16 cellular contexts compared by ENCODE assay signal in the genomic region with DNA sequence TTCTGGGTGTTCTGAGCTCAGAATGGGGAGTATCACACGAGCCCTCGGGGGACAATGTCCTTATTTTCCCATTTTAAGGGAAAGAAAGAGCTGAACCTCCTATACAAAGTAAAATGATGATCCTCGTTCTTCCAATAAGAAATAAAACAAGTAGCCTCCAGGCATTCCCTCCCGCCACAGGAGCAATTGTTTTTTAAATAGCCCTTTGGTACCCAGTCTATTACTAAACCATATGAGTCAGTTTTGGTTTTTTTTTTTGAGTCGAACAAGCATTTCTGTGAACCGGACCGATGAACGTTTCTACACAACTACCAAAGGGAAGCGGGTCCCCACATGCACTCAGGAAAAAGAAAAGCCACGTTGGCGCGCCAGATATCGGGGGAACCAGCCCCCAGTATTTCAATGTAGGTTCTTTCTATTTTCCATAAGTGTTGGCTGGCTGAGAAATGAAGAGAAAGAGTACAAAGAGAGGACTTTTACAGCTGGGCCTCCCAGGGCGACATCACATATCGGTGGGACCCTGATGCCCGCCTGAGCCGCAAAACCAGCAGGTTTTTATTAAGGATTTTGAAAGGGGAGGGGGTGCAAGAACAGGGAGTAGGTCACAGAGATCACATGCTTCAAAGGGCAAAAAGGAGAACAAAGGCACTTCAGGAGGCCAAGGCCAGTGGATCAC. TPM values are rescaled to one million over a fixed set of nuclear protein-coding genes. Genes with fewer than 3 reads are reported as not detected.
"Had no signal": no experiment of that assay in that cellular context is flagged by ENCODE, and none has a peak within 500 bp of the region (broad histone marks: within the 10 kb centered on the region; RNA-seq: fewer than 3 reads in every experiment).

No MANE protein-coding gene starts in this region.

- H3K27ac Mint-ChIP-seq: activated CD4-positive, alpha-beta memory T cell treated with anti-CD3 and anti-CD28 coated beads, Interleukin-2, amount 10 ng/mL, durations not matched to agents 7 days and 5 days; activated naive CD8-positive, alpha-beta T cell treated with anti-CD3 and anti-CD28 coated beads, Interleukin-2, amount 10 ng/mL, durations not matched to agents 7 days and 5 days; activated T-cell treated with anti-CD3 and anti-CD28 coated beads, Interleukin-2, amount 50 U/mL, for 72 hours; stimulated activated effector memory CD8-positive, alpha-beta T cell treated with anti-CD3 and anti-CD28 coated beads, Interleukin-12 subunit alpha, Interleukin-12 subunit beta, amount 100 ng/mL, for 72 hours; T-helper 1 cell treated with Interleukin-12 subunit alpha and Interleukin-12 subunit beta and Interleukin-4 antibody, amounts not matched to agents 30 μg/mL and 1 μg/mL, for 36 hours had no signal

- ATAC-seq: activated T-cell treated with anti-CD3 and anti-CD28 coated beads, Interleukin-2, amount 50 U/mL, for 72 hours; heart right ventricle; stimulated activated effector memory CD8-positive, alpha-beta T cell treated with anti-CD3 and anti-CD28 coated beads, Interleukin-12 subunit alpha, Interleukin-12 subunit beta, amount 100 ng/mL, for 72 hours had no signal

- H3K36me3 Mint-ChIP-seq: activated naive CD8-positive, alpha-beta T cell treated with anti-CD3 and anti-CD28 coated beads, Interleukin-2, amount 10 ng/mL, durations not matched to agents 7 days and 5 days; stimulated activated effector memory CD8-positive, alpha-beta T cell treated with anti-CD3 and anti-CD28 coated beads, Interleukin-12 subunit alpha, Interleukin-12 subunit beta, amount 100 ng/mL, for 72 hours had no signal

- H3K27me3 ChIP-seq: ascending aorta, heart right ventricle, right atrium auricular region, tibial nerve had no signal

- DNase-seq: activated CD4-positive, alpha-beta memory T cell treated with anti-CD3 and anti-CD28 coated beads, Interleukin-2, amount 10 ng/mL, durations not matched to agents 7 days and 5 days; activated CD4-positive, alpha-beta T cell treated with anti-CD3 and anti-CD28 coated beads for 1 hour; activated gamma-delta T cell treated with Interleukin-2 at 50 U/mL for 16 hours; activated naive CD8-positive, alpha-beta T cell treated with anti-CD3 and anti-CD28 coated beads, Interleukin-2, amount 10 ng/mL, durations not matched to agents 7 days and 5 days; activated T-cell treated with anti-CD3 and anti-CD28 coated beads, Interleukin-2, amount 50 U/mL, for 72 hours; foreskin melanocyte; heart right ventricle; islet precursor cell; left ventricle myocardium inferior; posterior cingulate gyrus had no signal

- H3K9me3 ChIP-seq: ascending aorta, heart right ventricle, left ventricle myocardium inferior, right atrium auricular region, tibial nerve had no signal

- H3K4me3 ChIP-seq: ascending aorta, heart right ventricle, left ventricle myocardium inferior, right atrium auricular region, smooth muscle cell, tibial nerve had no signal

- H3K36me3 ChIP-seq: ascending aorta, heart right ventricle, left ventricle myocardium inferior, right atrium auricular region, tibial nerve had no signal

- H3K4me3 Mint-ChIP-seq: activated CD4-positive, alpha-beta memory T cell treated with anti-CD3 and anti-CD28 coated beads, Interleukin-2, amount 10 ng/mL, durations not matched to agents 7 days and 5 days; activated naive CD8-positive, alpha-beta T cell treated with anti-CD3 and anti-CD28 coated beads, Interleukin-2, amount 10 ng/mL, durations not matched to agents 7 days and 5 days; activated T-cell treated with anti-CD3 and anti-CD28 coated beads, Interleukin-2, amount 50 U/mL, for 72 hours; stimulated activated effector memory CD8-positive, alpha-beta T cell treated with anti-CD3 and anti-CD28 coated beads, Interleukin-12 subunit alpha, Interleukin-12 subunit beta, amount 100 ng/mL, for 72 hours; T-helper 1 cell treated with Interleukin-12 subunit alpha and Interleukin-12 subunit beta and Interleukin-4 antibody, amounts not matched to agents 30 μg/mL and 1 μg/mL, for 36 hours had no signal

- H3K27ac ChIP-seq: ascending aorta, heart right ventricle, left ventricle myocardium inferior, right atrium auricular region, tibial nerve had no signal

- H3K27me3 Mint-ChIP-seq: activated CD4-positive, alpha-beta memory T cell treated with anti-CD3 and anti-CD28 coated beads, Interleukin-2, amount 10 ng/mL, durations not matched to agents 7 days and 5 days; activated naive CD8-positive, alpha-beta T cell treated with anti-CD3 and anti-CD28 coated beads, Interleukin-2, amount 10 ng/mL, durations not matched to agents 7 days and 5 days had no signal

- H3K9me3 Mint-ChIP-seq: activated CD4-positive, alpha-beta memory T cell treated with anti-CD3 and anti-CD28 coated beads, Interleukin-2, amount 10 ng/mL, durations not matched to agents 7 days and 5 days; activated naive CD8-positive, alpha-beta T cell treated with anti-CD3 and anti-CD28 coated beads, Interleukin-2, amount 10 ng/mL, durations not matched to agents 7 days and 5 days; activated T-cell treated with anti-CD3 and anti-CD28 coated beads, Interleukin-2, amount 50 U/mL, for 72 hours; stimulated activated effector memory CD8-positive, alpha-beta T cell treated with anti-CD3 and anti-CD28 coated beads, Interleukin-12 subunit alpha, Interleukin-12 subunit beta, amount 100 ng/mL, for 72 hours; T-helper 1 cell treated with Interleukin-12 subunit alpha and Interleukin-12 subunit beta and Interleukin-4 antibody, amounts not matched to agents 30 μg/mL and 1 μg/mL, for 36 hours had no signal

- H3K4me2 ChIP-seq: smooth muscle cell had no signal

RNA-seq across cellular contexts. Expression of gene RAC3, which starts 9.8 kb away (rescaled TPM):
- total RNA-seq: ascending aorta had no signal
